22 cellular contexts compared by ENCODE assay signal in genomic region chr3:98367464-98368246, GRCh38. TPM values are rescaled to one million over a fixed set of nuclear protein-coding genes. Genes with fewer than 3 reads are reported as not detected.
DNase-seq lines count a peak whose midpoint lies in the region; ATAC-seq, FAIRE-seq and TF ChIP-seq lines count a peak whose summit lies in the region.
"Had no signal": no experiment of that assay in that cellular context is flagged by ENCODE, and none has a peak within 500 bp of the region (broad histone marks: within the 10 kb centered on the region; RNA-seq: fewer than 3 reads in every experiment).

No MANE protein-coding gene starts in this region.

- TF ChIP-seq POLR2A in HepG2 (IDR thresholded peaks at IDR 0.05; ENCODE audit: insufficient read depth in 1 of 2, low read depth in 2 of 2, low read length in 2 of 2) (no peak), right lobe of liver (IDR thresholded peaks at IDR 0.05) (no peak)

- H3K27me3 ChIP-seq in HepG2 (ENCODE audit: control insufficient read depth in 1 of 2, insufficient read depth in 2 of 2, low read length in 2 of 2) (no peaks in the 10 kb centered on the region; a peak in 1 of 5 replicates), right lobe of liver (no peaks in the 10 kb centered on the region), foreskin keratinocyte (no peaks in the 10 kb centered on the region)

- H3K36me3 ChIP-seq in HepG2 (replicated peaks in 1 of 2; ENCODE audit: control insufficient read depth in 1 of 2, insufficient read depth in 2 of 2, low read length in 2 of 2) = no peaks in the 10 kb centered on the region
- H3K36me3 ChIP-seq in right lobe of liver = no peaks in the 10 kb centered on the region
- no peaks in the 10 kb centered on the region for H3K36me3 ChIP-seq in OCI-LY7 (ENCODE audit: insufficient read depth, low read length)

- CTCF ChIA-PET in HepG2 (lab: Yijun Ruan, JAX; ENCODE audit: low intra/inter-chr PET ratio, low total read pairs) = no interaction called here
- CTCF ChIA-PET in OCI-LY7 (lab: Charles Lee; ENCODE audit: unreplicated experiment) = no interaction called here

- H3K4me1 ChIP-seq in HepG2 (ENCODE audit: insufficient read depth, low read length) (no peaks in the 10 kb centered on the region), right lobe of liver (no peaks in the 10 kb centered on the region), OCI-LY7 (ENCODE audit: insufficient read depth, low read length, poor library complexity, severe bottlenecking) (no peaks in the 10 kb centered on the region), foreskin keratinocyte (no peaks in the 10 kb centered on the region)
- H3K4me1 ChIP-seq: A549 had no signal

- no peak for TF ChIP-seq EP300 in HepG2 (IDR thresholded peaks at IDR 0.05; ENCODE audit: low read depth in 2 of 2, low read length in 2 of 2)
- no peak for TF ChIP-seq EP300 in HepG2 (CRISPR knock-in tag; IDR thresholded peaks at IDR 0.05; ENCODE audit: borderline replicate concordance)

- intact Hi-C loops in HepG2 (cut with micrococcal nuclease; ENCODE audit: unreplicated experiment) (no loop called here), right lobe of liver (cut with DNase I) (no loop called here), OCI-LY7 (cut with micrococcal nuclease; ENCODE audit: unreplicated experiment) (no loop called here)

- in situ Hi-C loops in HepG2 (cut with HindIII; ENCODE audit: extremely low pct_ligation_motif_present, low pct_unique_long_range_greater_than_20kb) = no loop called here

- no peaks in the 10 kb centered on the region for H3K9me2 ChIP-seq in OCI-LY7 (ENCODE audit: insufficient read depth, low read length)

- H3K4me3 ChIP-seq in HepG2 (replicated peaks in 1 of 3; ENCODE audit: insufficient read depth in 1 of 3, low read depth in 2 of 3, low read length in 3 of 3) (no peak overlapping the region), right lobe of liver (no peak overlapping the region), OCI-LY7 (ENCODE audit: low read depth, low read length, poor library complexity, severe bottlenecking) (no peak overlapping the region)
- H3K4me3 ChIP-seq: A549 had no signal

- H2AFZ ChIP-seq in HepG2 (ENCODE audit: low read length) = no peak overlapping the region
- no peak overlapping the region for H2AFZ ChIP-seq in OCI-LY7 (ENCODE audit: low read length)

- no peak for TF ChIP-seq CTCF in HepG2 (CRISPR knock-in tag; IDR thresholded peaks at IDR 0.05)
- TF ChIP-seq CTCF in right lobe of liver (IDR thresholded peaks at IDR 0.05) = no peak
- TF ChIP-seq CTCF in OCI-LY7 (conservative IDR thresholded peaks at IDR 0.05; ENCODE audit: low read length) = 0 out of 2 replicates have a peak, but pooled peaks have one; percentile 11
- TF ChIP-seq CTCF in foreskin keratinocyte (conservative IDR thresholded peaks at IDR 0.05) = no peak

- BruUV-seq in HepG2 (replicated peaks; lab: Mats Ljungman, UMichigan) (no TSS peak), OCI-LY7 (replicated peaks; lab: Mats Ljungman, UMichigan) (no TSS peak)

- no peak overlapping the region for H3K4me2 ChIP-seq in HepG2 (ENCODE audit: low read depth, low read length)
- H3K4me2 ChIP-seq in OCI-LY7 (ENCODE audit: low read length) = no peak overlapping the region
- H3K4me2 ChIP-seq: A549 had no signal

- ATAC-seq in HepG2 (peak; percentile 65), right lobe of liver (no peak), foreskin keratinocyte (peak; percentile 14)

- H3K9me3 ChIP-seq in HepG2 (ENCODE audit: low read length) (no peaks in the 10 kb centered on the region), right lobe of liver (no peaks in the 10 kb centered on the region), OCI-LY7 (ENCODE audit: low read length) (no peaks in the 10 kb centered on the region)
- H3K9me3 ChIP-seq: A549 had no signal

- no peak for FAIRE-seq in HepG2 (lab: Jason Lieb, UNC)
- FAIRE-seq: A549, GM12891, GM18507 had no signal

- H4K20me1 ChIP-seq in HepG2 (ENCODE audit: insufficient read depth, low read length) (no peaks in the 10 kb centered on the region), OCI-LY7 (ENCODE audit: insufficient read depth, low read length) (no peaks in the 10 kb centered on the region)

- POLR2A ChIA-PET in HepG2 (lab: Yijun Ruan, JAX) (no interaction called here), OCI-LY7 (lab: Charles Lee) (interaction anchor here (0.6 to 1.2 kb wide), 4 partner anchors 13 to 254 kb away, joined by 3 to 5 read pairs (median 4); no protein-coding TSS in a partner anchor)

- no peak overlapping the region for H3K9ac ChIP-seq in HepG2 (ENCODE audit: insufficient read depth, low read depth, low read length)

- no peaks in the 10 kb centered on the region for H3K79me2 ChIP-seq in HepG2 (ENCODE audit: insufficient read depth, low read length)
- no peaks in the 10 kb centered on the region for H3K79me2 ChIP-seq in OCI-LY7 (ENCODE audit: insufficient read depth, low read depth, low read length)

- no peak for DNase-seq in HepG2 (ENCODE audit: low spot score)
- DNase-seq in right lobe of liver = no peak
- DNase-seq in OCI-LY7 (ENCODE audit: low spot score) = no peak
- DNase-seq in foreskin keratinocyte = no peak
- no peak for DNase-seq in activated T-cell treated with anti-CD3 and anti-CD28 coated beads for 4 hours
- DNase-seq in T-helper 2 cell = no peak
- DNase-seq in activated naive CD4-positive, alpha-beta T cell treated with Interleukin-2 at 50 U/mL for 16 hours = no peak
- no peak for DNase-seq in NCI-H128 (lab: John Stamatoyannopoulos, UW; ENCODE audit: unreplicated experiment)
- DNase-seq: AML-193; CD4-positive, alpha-beta memory T cell; DMS153; DND-41; EL; GOT3; H7 had no signal

- H3K27ac ChIP-seq in HepG2 (ENCODE audit: extremely low read length, insufficient read depth, low read length) (no peak overlapping the region), right lobe of liver (no peak overlapping the region), OCI-LY7 (ENCODE audit: low read depth, low read length, poor library complexity, severe bottlenecking) (no peak overlapping the region), foreskin keratinocyte (no peak overlapping the region)
- H3K27ac ChIP-seq: 22Rv1, A549, C4-2B had no signal

- no peak for TF ChIP-seq RAD21 in HepG2 (CRISPR knock-in tag; IDR thresholded peaks at IDR 0.05)

- 15% methylated on average over 4 of the region's 4 CpGs for WGBS in HepG2 (ENCODE audit: low lambda C conversion rate)
- WGBS in right lobe of liver (ENCODE audit: insufficient coverage, low coverage, low lambda C conversion rate, missing lambda C conversion rate) = 68% methylated on average over 3 of the region's 4 CpGs

RNA-seq across cellular contexts. Expression of gene OR5K4, which starts 14.0 kb away (rescaled TPM):
- total RNA-seq in HepG2 (2016; rRNA removed; fragmentation: Illumina TruSeq; extraction: Trizol) (not detected in 2 replicates), right lobe of liver (not detected), OCI-LY7 (2022) (not detected in 2 replicates), foreskin keratinocyte (not detected in 2 replicates)
- not detected in 2 replicates for total RNA-seq in HepG2 (2016; cell fraction: cytosol; rRNA removed; fragmentation: Illumina TruSeq; extraction: Trizol; ENCODE audit: low read depth)
- total RNA-seq in HepG2 (2016; cell fraction: insoluble cytoplasmic fraction; rRNA removed; fragmentation: Illumina TruSeq; extraction: Trizol) = not detected in 2 replicates
- not detected in 2 replicates for total RNA-seq in HepG2 (2016; cell fraction: membrane; rRNA removed; fragmentation: Illumina TruSeq; extraction: Trizol)
- not detected in 2 replicates for total RNA-seq in HepG2 (2016; cell fraction: nucleus; rRNA removed; fragmentation: Illumina TruSeq; extraction: Trizol)
- polyA plus RNA-seq in HepG2 (2011; rRNA removed) (not detected in 2 replicates), foreskin keratinocyte (not detected in 2 replicates)
- not detected in 2 replicates for polyA plus RNA-seq in HepG2 (2011; cell fraction: cytosol; rRNA removed)
- not detected in 2 replicates for polyA plus RNA-seq in HepG2 (2011; cell fraction: nucleus; rRNA removed)
- not detected in 2 replicates for polyA plus RNA-seq in HepG2 (2012)
- polyA plus RNA-seq in HepG2 (2016; cell fraction: cytosol; fragmentation: Illumina TruSeq; extraction: Trizol; ENCODE audit: low read depth) = not detected in 2 replicates
- not detected in 2 replicates for polyA plus RNA-seq in HepG2 (2016; cell fraction: insoluble cytoplasmic fraction; fragmentation: Illumina TruSeq; extraction: Trizol; ENCODE audit: low read depth)
- not detected in 2 replicates for polyA plus RNA-seq in HepG2 (2016; cell fraction: membrane; fragmentation: Illumina TruSeq; extraction: Trizol; ENCODE audit: low read depth)
- not detected in 2 replicates for polyA plus RNA-seq in HepG2 (2016; cell fraction: nucleus; fragmentation: Illumina TruSeq; extraction: Trizol; ENCODE audit: insufficient read depth, low read depth)
- not detected in 2 replicates for polyA minus RNA-seq in HepG2 (2011; rRNA and poly(A)+ RNA removed; ENCODE audit: low replicate concordance)
- not detected in 2 replicates for polyA minus RNA-seq in HepG2 (2011; cell fraction: cytosol; rRNA and poly(A)+ RNA removed)
- not detected in 2 replicates for polyA minus RNA-seq in HepG2 (2011; cell fraction: nucleus; rRNA and poly(A)+ RNA removed)
- total RNA-seq in OCI-LY7 (2014; rRNA removed; shearing (Covaris generic)) = not detected in 2 replicates
- total RNA-seq: CD4-positive, alpha-beta memory T cell; G401; H7 had no signal
- polyA plus RNA-seq: A549; BJ; CD4-positive, alpha-beta memory T cell had no signal

RNA-seq across cellular contexts. Expression of gene OR5K3, which starts 22.8 kb away (rescaled TPM):
- not detected in 2 replicates for total RNA-seq in HepG2 (2016; rRNA removed; fragmentation: Illumina TruSeq; extraction: Trizol)
- total RNA-seq in HepG2 (2016; cell fraction: cytosol; rRNA removed; fragmentation: Illumina TruSeq; extraction: Trizol; ENCODE audit: low read depth) = not detected in 2 replicates
- not detected in 2 replicates for total RNA-seq in HepG2 (2016; cell fraction: insoluble cytoplasmic fraction; rRNA removed; fragmentation: Illumina TruSeq; extraction: Trizol)
- not detected in 2 replicates for total RNA-seq in HepG2 (2016; cell fraction: membrane; rRNA removed; fragmentation: Illumina TruSeq; extraction: Trizol)
- total RNA-seq in HepG2 (2016; cell fraction: nucleus; rRNA removed; fragmentation: Illumina TruSeq; extraction: Trizol) = not detected in 2 replicates
- not detected in 2 replicates for polyA plus RNA-seq in HepG2 (2011; rRNA removed)
- polyA plus RNA-seq in HepG2 (2011; cell fraction: cytosol; rRNA removed) = not detected in 2 replicates
- not detected in 2 replicates for polyA plus RNA-seq in HepG2 (2011; cell fraction: nucleus; rRNA removed)
- polyA plus RNA-seq in HepG2 (2012) = not detected in 2 replicates
- polyA plus RNA-seq in HepG2 (2016; cell fraction: cytosol; fragmentation: Illumina TruSeq; extraction: Trizol; ENCODE audit: low read depth) = not detected in 2 replicates
- polyA plus RNA-seq in HepG2 (2016; cell fraction: insoluble cytoplasmic fraction; fragmentation: Illumina TruSeq; extraction: Trizol; ENCODE audit: low read depth) = not detected in 2 replicates
- not detected in 2 replicates for polyA plus RNA-seq in HepG2 (2016; cell fraction: membrane; fragmentation: Illumina TruSeq; extraction: Trizol; ENCODE audit: low read depth)
- polyA plus RNA-seq in HepG2 (2016; cell fraction: nucleus; fragmentation: Illumina TruSeq; extraction: Trizol; ENCODE audit: insufficient read depth, low read depth) = not detected in 2 replicates
- polyA minus RNA-seq in HepG2 (2011; rRNA and poly(A)+ RNA removed; ENCODE audit: low replicate concordance) = not detected in 2 replicates
- polyA minus RNA-seq in HepG2 (2011; cell fraction: cytosol; rRNA and poly(A)+ RNA removed) = not detected in 2 replicates
- polyA minus RNA-seq in HepG2 (2011; cell fraction: nucleus; rRNA and poly(A)+ RNA removed) = not detected in 2 replicates
- not detected for total RNA-seq in right lobe of liver
- not detected in 2 replicates for total RNA-seq in OCI-LY7 (2014; rRNA removed; shearing (Covaris generic))
- total RNA-seq in OCI-LY7 (2022) = not detected in 2 replicates
- not detected in 2 replicates for total RNA-seq in foreskin keratinocyte
- not detected in 2 replicates for polyA plus RNA-seq in foreskin keratinocyte
- total RNA-seq: CD4-positive, alpha-beta memory T cell; G401; H7 had no signal
- polyA plus RNA-seq: A549; BJ; CD4-positive, alpha-beta memory T cell had no signal

Comparison
In these comparisons a context has a peak if more than half of its experiments do, and no peak if none do; other contexts are left out.
1. ATAC-seq: peak in HepG2 (single experiment) and foreskin keratinocyte (single experiment); none in right lobe of liver (0 of 4).